ENCODE assay signal across 14 cellular contexts in the genomic region with DNA sequence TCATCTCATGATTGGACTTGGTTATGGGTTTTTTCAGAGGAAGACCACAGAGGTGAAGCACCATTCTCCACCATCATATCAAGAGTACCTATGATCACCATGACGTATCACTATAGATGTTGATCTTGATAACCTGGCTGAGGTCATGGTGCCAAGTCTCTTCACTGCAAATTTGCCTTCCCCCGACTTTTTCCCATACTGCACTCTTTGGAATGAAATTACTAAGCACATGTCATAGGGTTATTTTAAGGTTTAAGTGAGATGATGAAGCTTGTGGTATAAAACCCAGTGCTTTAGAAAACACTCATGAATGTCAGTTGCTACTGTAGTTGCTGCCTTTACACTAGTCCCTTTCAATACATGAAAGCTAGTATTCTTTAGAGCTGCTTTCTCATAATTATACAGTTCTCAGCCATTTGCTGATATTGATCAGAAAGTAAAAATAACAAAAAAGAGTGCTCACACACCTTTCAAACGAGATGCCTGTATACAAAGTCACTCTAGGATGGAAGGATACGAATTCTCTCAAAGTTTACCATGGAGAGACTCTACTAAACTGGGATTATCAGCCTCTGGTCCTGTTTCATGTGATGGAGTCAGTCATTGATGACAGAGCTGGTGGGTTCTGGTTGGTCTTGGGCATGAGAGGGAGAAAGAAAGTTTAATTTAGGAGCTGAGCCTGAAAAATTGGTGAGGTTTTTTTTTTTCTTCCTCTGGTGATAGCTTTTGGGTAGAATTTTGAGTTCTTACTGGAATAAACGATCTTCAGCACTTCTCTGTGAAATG.
DNase-seq lines count a peak whose midpoint lies in the region; ATAC-seq lines count a peak whose summit lies in the region.
"Had no signal": no experiment of that assay in that cellular context is flagged by ENCODE, and none has a peak within 500 bp of the region (broad histone marks: within the 10 kb centered on the region; RNA-seq: fewer than 3 reads in every experiment).

No MANE protein-coding gene starts in this region.

- peaks cover 2% of the 10 kb centered on the region for H3K27me3 Mint-ChIP-seq in activated naive CD8-positive, alpha-beta T cell treated with anti-CD3 and anti-CD28 coated beads, Interleukin-2, amount 50 U/mL, for 24 hours
- peaks cover 6% of the 10 kb centered on the region for H3K27me3 Mint-ChIP-seq in activated naive CD8-positive, alpha-beta T cell treated with anti-CD3 and anti-CD28 coated beads for 36 hours
- H3K27me3 Mint-ChIP-seq: natural killer cell treated with Interleukin-12 subunit alpha and Interleukin-12 subunit beta and Interleukin-15 and Interleukin-18, amount 100 ng/mL, for 72 hours had no signal

- H3K9me3 Mint-ChIP-seq in activated naive CD8-positive, alpha-beta T cell treated with anti-CD3 and anti-CD28 coated beads, Interleukin-2, amount 50 U/mL, for 24 hours: no peaks in the 10 kb centered on the region
- no peaks in the 10 kb centered on the region for H3K9me3 Mint-ChIP-seq in activated naive CD8-positive, alpha-beta T cell treated with anti-CD3 and anti-CD28 coated beads for 36 hours
- H3K9me3 Mint-ChIP-seq: natural killer cell treated with Interleukin-12 subunit alpha and Interleukin-12 subunit beta and Interleukin-15 and Interleukin-18, amount 100 ng/mL, for 72 hours had no signal

- no peak for DNase-seq in activated naive CD8-positive, alpha-beta T cell treated with anti-CD3 and anti-CD28 coated beads, Interleukin-2, amount 50 U/mL, for 24 hours
- DNase-seq in activated naive CD8-positive, alpha-beta T cell treated with anti-CD3 and anti-CD28 coated beads for 36 hours: no peak
- DNase-seq in stimulated activated naive CD8-positive, alpha-beta T cell treated with anti-CD3 and anti-CD28 coated beads, Interleukin-15, Interleukin-2, amounts not matched to agents 100 U/mL and 50 U/mL, for 24 hours: no peak
- DNase-seq in OCI-M2 (lab: John Stamatoyannopoulos, UW; ENCODE audit: unreplicated experiment) (no peak), HPDE6-E6E7 (ENCODE audit: extremely low spot score) (no peak), mesenteric fat pad (ENCODE audit: low spot score) (no peak)
- DNase-seq: activated CD8-positive, alpha-beta memory T cell treated with anti-CD3 and anti-CD28 coated beads for 24 hours; brain microvascular endothelial cell; HCEC 1CT; NCI-H510A treated with DMSO at 0.1 percent for 48 hours; stimulated activated CD4-positive, alpha-beta T cell treated with anti-CD3 and anti-CD28 coated beads, Interleukin-12 subunit alpha, Interleukin-12 subunit beta, amount 100 ng/mL, for 4 hours had no signal

- ATAC-seq in activated naive CD8-positive, alpha-beta T cell treated with anti-CD3 and anti-CD28 coated beads, Interleukin-2, amount 50 U/mL, for 24 hours: peak; percentile 87
- ATAC-seq in HG02588 (IDR thresholded peaks at IDR 0.05; ENCODE audit: unreplicated experiment): peak; percentile 64
- ATAC-seq in HG03521 (IDR thresholded peaks at IDR 0.05; ENCODE audit: unreplicated experiment): peak; percentile 49
- ATAC-seq in stimulated activated naive CD8-positive, alpha-beta T cell treated with anti-CD3 and anti-CD28 coated beads, Interleukin-15, Interleukin-2, amounts not matched to agents 100 U/mL and 50 U/mL, for 24 hours: peak; percentile 81

- H3K27ac Mint-ChIP-seq in activated naive CD8-positive, alpha-beta T cell treated with anti-CD3 and anti-CD28 coated beads, Interleukin-2, amount 50 U/mL, for 24 hours: peak overlapping the region; percentile 75
- no peak overlapping the region for H3K27ac Mint-ChIP-seq in activated naive CD8-positive, alpha-beta T cell treated with anti-CD3 and anti-CD28 coated beads for 36 hours
- H3K27ac Mint-ChIP-seq: natural killer cell treated with Interleukin-12 subunit alpha and Interleukin-12 subunit beta and Interleukin-15 and Interleukin-18, amount 100 ng/mL, for 72 hours had no signal

- no peak overlapping the region for H3K4me3 Mint-ChIP-seq in activated naive CD8-positive, alpha-beta T cell treated with anti-CD3 and anti-CD28 coated beads, Interleukin-2, amount 50 U/mL, for 24 hours
- H3K4me3 Mint-ChIP-seq in activated naive CD8-positive, alpha-beta T cell treated with anti-CD3 and anti-CD28 coated beads for 36 hours: no peak overlapping the region
- H3K4me3 Mint-ChIP-seq: natural killer cell treated with Interleukin-12 subunit alpha and Interleukin-12 subunit beta and Interleukin-15 and Interleukin-18, amount 100 ng/mL, for 72 hours had no signal

- peaks cover 31% of the 10 kb centered on the region for H3K4me1 Mint-ChIP-seq in activated naive CD8-positive, alpha-beta T cell treated with anti-CD3 and anti-CD28 coated beads, Interleukin-2, amount 50 U/mL, for 24 hours
- H3K4me1 Mint-ChIP-seq in activated naive CD8-positive, alpha-beta T cell treated with anti-CD3 and anti-CD28 coated beads for 36 hours: peaks cover 4% of the 10 kb centered on the region

- H3K36me3 Mint-ChIP-seq in activated naive CD8-positive, alpha-beta T cell treated with anti-CD3 and anti-CD28 coated beads, Interleukin-2, amount 50 U/mL, for 24 hours (ENCODE audit: low read depth): no peaks in the 10 kb centered on the region
- no peaks in the 10 kb centered on the region for H3K36me3 Mint-ChIP-seq in activated naive CD8-positive, alpha-beta T cell treated with anti-CD3 and anti-CD28 coated beads for 36 hours
- H3K36me3 Mint-ChIP-seq: natural killer cell treated with Interleukin-12 subunit alpha and Interleukin-12 subunit beta and Interleukin-15 and Interleukin-18, amount 100 ng/mL, for 72 hours had no signal
